In the genomic region with DNA sequence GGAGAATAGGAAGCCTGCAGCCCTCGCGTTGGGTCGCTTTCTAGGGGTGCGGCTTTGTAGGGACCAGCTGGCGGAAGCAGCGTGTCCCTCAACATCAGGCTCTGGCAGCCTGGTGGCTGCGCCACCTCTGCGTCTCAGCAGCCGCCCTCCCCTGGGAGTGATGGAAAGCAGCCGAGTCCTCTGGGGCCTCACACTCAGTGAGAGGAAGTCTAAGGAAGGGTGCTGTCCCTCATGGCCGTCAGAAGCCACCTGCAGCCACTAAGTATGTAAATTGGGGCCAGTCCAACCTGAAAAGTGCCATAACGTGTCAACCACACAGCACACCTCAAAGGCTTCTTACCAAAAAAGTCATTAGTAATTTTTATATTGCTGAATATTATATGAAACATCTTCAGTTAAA, we compare ENCODE assay signal across 11 cellular contexts.
A peak's percentile ranks its signal among the peaks of the same experiment; 100 is the strongest.
DNase-seq lines count a peak whose midpoint lies in the region; ATAC-seq and TF ChIP-seq lines count a peak whose summit lies in the region.
"Had no signal": no experiment of that assay in that cellular context is flagged by ENCODE, and none has a peak within 500 bp of the region (broad histone marks: within the 10 kb centered on the region; RNA-seq: fewer than 3 reads in every experiment).

No MANE protein-coding gene starts in this region.

- intact Hi-C loops in vagina (cut with DNase I) = no loop called here
- intact Hi-C loops in stomach (cut with DNase I; ENCODE audit: low total_unique reads) = no loop called here

- peaks cover 0 to 3% of the 10 kb centered on the region in 2 donors for H3K36me3 Mint-ChIP-seq in activated T-cell treated with anti-CD3 and anti-CD28 coated beads, Interleukin-2, amount 50 U/mL, for 72 hours (ENCODE audit: insufficient read depth in 2 of 2)
- H3K36me3 Mint-ChIP-seq in stimulated activated memory B cell treated with anti-CD40 and anti-IgM and Interleukin-4, amounts not matched to agents 10 μg/mL and 1 μg/mL and 100 μg/mL, for 72 hours = peaks cover 32% of the 10 kb centered on the region

- 85 to 91% (median 89%) methylated on average over 8 to 12 of the region's 12 CpGs for WGBS in stomach, 5 donors

- H3K27ac ChIP-seq in vagina (no peak overlapping the region), stomach (no peak overlapping the region)
- H3K27ac ChIP-seq: suprapubic skin had no signal

- no peak overlapping the region for H3K4me3 Mint-ChIP-seq in activated T-cell treated with anti-CD3 and anti-CD28 coated beads, Interleukin-2, amount 50 U/mL, for 72 hours
- no peak overlapping the region for H3K4me3 Mint-ChIP-seq in stimulated activated memory B cell treated with anti-CD40 and anti-IgM and Interleukin-4, amounts not matched to agents 10 μg/mL and 1 μg/mL and 100 μg/mL, for 72 hours

- H3K27me3 ChIP-seq in vagina (no peaks in the 10 kb centered on the region), stomach (no peaks in the 10 kb centered on the region)
- H3K27me3 ChIP-seq: suprapubic skin had no signal

- H3K4me3 ChIP-seq in vagina (no peak overlapping the region), stomach (no peak overlapping the region)
- H3K4me3 ChIP-seq: suprapubic skin had no signal

- H3K27me3 Mint-ChIP-seq in activated T-cell treated with anti-CD3 and anti-CD28 coated beads, Interleukin-2, amount 50 U/mL, for 72 hours (ENCODE audit: low read depth) = no peaks in the 10 kb centered on the region
- no peaks in the 10 kb centered on the region for H3K27me3 Mint-ChIP-seq in stimulated activated memory B cell treated with anti-CD40 and anti-IgM and Interleukin-4, amounts not matched to agents 10 μg/mL and 1 μg/mL and 100 μg/mL, for 72 hours

- peaks cover 7% of the 10 kb centered on the region for H3K4me1 Mint-ChIP-seq in activated T-cell treated with anti-CD3 and anti-CD28 coated beads, Interleukin-2, amount 50 U/mL, for 72 hours (ENCODE audit: low read depth)
- peaks cover 31% of the 10 kb centered on the region for H3K4me1 Mint-ChIP-seq in stimulated activated memory B cell treated with anti-CD40 and anti-IgM and Interleukin-4, amounts not matched to agents 10 μg/mL and 1 μg/mL and 100 μg/mL, for 72 hours

- no peaks in the 10 kb centered on the region for H3K9me3 Mint-ChIP-seq in activated T-cell treated with anti-CD3 and anti-CD28 coated beads, Interleukin-2, amount 50 U/mL, for 72 hours
- H3K9me3 Mint-ChIP-seq in stimulated activated memory B cell treated with anti-CD40 and anti-IgM and Interleukin-4, amounts not matched to agents 10 μg/mL and 1 μg/mL and 100 μg/mL, for 72 hours = no peaks in the 10 kb centered on the region

- H3K36me3 ChIP-seq in vagina (peaks cover 0 to 9% of the 10 kb centered on the region in 2 donors), stomach (peaks cover 2 to 57% (median 53%) of the 10 kb centered on the region in 4 donors)

- TF ChIP-seq EP300 in stomach (IDR thresholded peaks at IDR 0.05) = no peak

- no peak for TF ChIP-seq POLR2A in vagina (IDR thresholded peaks at IDR 0.05)
- TF ChIP-seq POLR2A in stomach (IDR thresholded peaks at IDR 0.05) = no peak

- no peak overlapping the region for H3K27ac Mint-ChIP-seq in activated T-cell treated with anti-CD3 and anti-CD28 coated beads, Interleukin-2, amount 50 U/mL, for 72 hours
- no peak overlapping the region for H3K27ac Mint-ChIP-seq in stimulated activated memory B cell treated with anti-CD40 and anti-IgM and Interleukin-4, amounts not matched to agents 10 μg/mL and 1 μg/mL and 100 μg/mL, for 72 hours

- no peaks in the 10 kb centered on the region for H3K9me3 ChIP-seq in vagina
- no peaks in the 10 kb centered on the region for H3K9me3 ChIP-seq in stomach
- H3K9me3 ChIP-seq: SK-N-SH, suprapubic skin had no signal

- H3K4me1 ChIP-seq in vagina (peaks cover 14% of the 10 kb centered on the region), stomach (peaks cover 0 to 16% (median 5%) of the 10 kb centered on the region in 4 donors)

- peak; percentile 48 to 49 for ATAC-seq in activated T-cell treated with anti-CD3 and anti-CD28 coated beads, Interleukin-2, amount 50 U/mL, for 72 hours (replicated peaks in 1 of 2)
- peak; percentile 96 for ATAC-seq in GM21723 (IDR thresholded peaks at IDR 0.05; ENCODE audit: unreplicated experiment)
- ATAC-seq in HG03442 (IDR thresholded peaks at IDR 0.05; ENCODE audit: unreplicated experiment) = peak; percentile 97
- ATAC-seq in stimulated activated memory B cell treated with anti-CD40 and anti-IgM and Interleukin-4, amounts not matched to agents 10 μg/mL and 1 μg/mL and 100 μg/mL, for 72 hours = peak; percentile 99

- DNase-seq in activated T-cell treated with anti-CD3 and anti-CD28 coated beads, Interleukin-2, amount 50 U/mL, for 72 hours = peak in 1 of 2 donors; percentile 7
- DNase-seq in activated T-cell treated with anti-CD3 and anti-CD28 coated beads for 4 hours (no peak), vagina (ENCODE audit: extremely low spot score in 2 of 2) (no peak), stomach (no peak), kidney tubule cell (ENCODE audit: low spot score) (no peak)
- DNase-seq: NCI-H1048, SK-N-SH had no signal

- no peak for TF ChIP-seq CTCF in vagina (IDR thresholded peaks at IDR 0.05)
- no peak for TF ChIP-seq CTCF in stomach (IDR thresholded peaks at IDR 0.05)

Comparison
In these comparisons a context has a peak if more than half of its experiments do, and no peak if none do; other contexts are left out.
1. ATAC-seq: peak in every context shown above with its lines; median percentile 99 in stimulated activated memory B cell treated with anti-CD40 and anti-IgM and Interleukin-4, amounts not matched to agents 10 μg/mL and 1 μg/mL and 100 μg/mL, for 72 hours; 97 in HG03442; 96 in GM21723; 48 in activated T-cell treated with anti-CD3 and anti-CD28 coated beads, Interleukin-2, amount 50 U/mL, for 72 hours.